In the genomic region with DNA sequence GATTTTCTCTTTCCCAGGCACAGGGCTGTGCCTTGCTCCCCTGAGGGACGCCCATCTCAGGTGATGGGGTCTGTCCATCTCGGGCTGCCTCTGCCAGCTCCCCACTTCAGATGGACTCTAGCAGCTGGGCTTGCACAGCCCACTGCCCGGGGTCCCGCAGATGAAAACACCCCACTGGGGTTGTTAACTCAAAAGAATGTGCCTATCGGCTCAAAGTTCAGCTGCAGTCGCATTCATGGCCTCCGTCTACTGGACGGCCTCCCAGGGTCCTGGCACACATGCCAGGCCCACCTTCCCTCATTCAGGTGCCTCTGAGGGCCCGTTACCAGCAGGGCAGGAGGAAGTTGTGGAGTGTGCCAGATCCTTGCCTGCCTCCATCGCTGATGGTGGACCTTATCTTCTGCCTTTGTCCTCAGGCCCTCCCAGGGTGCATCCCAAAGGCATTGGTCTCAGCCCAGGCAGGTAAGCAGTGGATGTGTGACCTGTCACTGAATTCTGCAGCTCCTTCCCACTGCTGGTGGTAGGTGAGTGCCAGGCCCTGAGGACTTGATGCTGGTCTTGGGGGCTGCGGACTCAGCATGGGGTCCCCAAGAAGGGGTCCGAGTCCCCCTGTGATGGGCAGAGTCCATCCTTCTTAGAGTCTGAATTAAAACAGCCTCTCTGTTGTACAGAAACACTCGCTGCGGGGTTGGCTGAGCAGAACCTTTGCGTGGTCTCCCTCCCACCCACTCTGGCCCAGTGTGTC, we compare ENCODE assay signal across 18 cellular contexts.
DNase-seq lines count a peak whose midpoint lies in the region; ATAC-seq and TF ChIP-seq lines count a peak whose summit lies in the region.
"Had no signal": no experiment of that assay in that cellular context is flagged by ENCODE, and none has a peak within 500 bp of the region (broad histone marks: within the 10 kb centered on the region; RNA-seq: fewer than 3 reads in every experiment).

No MANE protein-coding gene starts in this region.

- H3K4me1 Mint-ChIP-seq in endothelial cell (ENCODE audit: unreplicated experiment), result peaks cover 8% of the 10 kb centered on the region
- peaks cover 37% of the 10 kb centered on the region for H3K4me1 Mint-ChIP-seq in nephron
- H3K4me1 Mint-ChIP-seq: CD14-positive monocyte had no signal

- H3K27ac ChIP-seq in right cardiac atrium (ENCODE audit: low read length), result no peak overlapping the region
- H3K27ac ChIP-seq: 22Rv1, HL-60 had no signal

- H3K36me3 Mint-ChIP-seq in endothelial cell (ENCODE audit: low read depth, unreplicated experiment), result peaks cover 4% of the 10 kb centered on the region
- no peaks in the 10 kb centered on the region for H3K36me3 Mint-ChIP-seq in nephron (ENCODE audit: low read depth)
- H3K36me3 Mint-ChIP-seq: CD14-positive monocyte; CD8-positive, alpha-beta T cell; IgD-negative memory B cell had no signal

- intact Hi-C loops in cardiac septum (cut with DNase I), result no loop called here
- intact Hi-C loops in right cardiac atrium (cut with DNase I), result no loop called here
- intact Hi-C loops in sciatic nerve (cut with DNase I), result no loop called here

- no peaks in the 10 kb centered on the region for H3K27me3 ChIP-seq in right cardiac atrium (ENCODE audit: control insufficient read depth, insufficient read depth)

- H3K27ac Mint-ChIP-seq in endothelial cell (ENCODE audit: unreplicated experiment) (no peak overlapping the region), nephron (peak overlapping the region in 2 of 3 experiments; percentile 54 to 74)
- H3K27ac Mint-ChIP-seq: CD8-positive, alpha-beta T cell; GM23338; IgD-negative memory B cell had no signal

- no peak for ATAC-seq in right cardiac atrium
- no peak for ATAC-seq in sciatic nerve
- no peak for ATAC-seq in GM21526 (IDR thresholded peaks at IDR 0.05; ENCODE audit: low FRiP score, unreplicated experiment)
- ATAC-seq in HG03135 (IDR thresholded peaks at IDR 0.05; ENCODE audit: unreplicated experiment), result no peak
- no peak for ATAC-seq in HG03175 (IDR thresholded peaks at IDR 0.05; ENCODE audit: unreplicated experiment)
- ATAC-seq: CD8-positive, alpha-beta T cell; GM23338 had no signal

- WGBS in right cardiac atrium, result 89% methylated on average over 15 of the region's 15 CpGs

- H3K27me3 Mint-ChIP-seq in endothelial cell (ENCODE audit: unreplicated experiment) (peaks cover 7% of the 10 kb centered on the region), nephron (ENCODE audit: low read depth) (peaks cover 9% of the 10 kb centered on the region)

- H3K9me3 ChIP-seq in right cardiac atrium (ENCODE audit: control insufficient read depth, low read length), result no peaks in the 10 kb centered on the region
- H3K9me3 ChIP-seq: Caco-2 had no signal

- H3K9me3 Mint-ChIP-seq in endothelial cell (ENCODE audit: unreplicated experiment) (no peaks in the 10 kb centered on the region), nephron (peaks cover 2% of the 10 kb centered on the region)
- H3K9me3 Mint-ChIP-seq: CD8-positive, alpha-beta T cell; GM23338 had no signal

- no peaks in the 10 kb centered on the region for H3K4me1 ChIP-seq in right cardiac atrium (ENCODE audit: control insufficient read depth, insufficient read depth, low read length)
- H3K4me1 ChIP-seq: Caco-2 had no signal

- H3K4me3 ChIP-seq in right cardiac atrium (ENCODE audit: low read length), result no peak overlapping the region
- H3K4me3 ChIP-seq: GM23338 had no signal

- H3K4me3 Mint-ChIP-seq in endothelial cell (ENCODE audit: unreplicated experiment), result peak overlapping the region; percentile 31
- no peak overlapping the region for H3K4me3 Mint-ChIP-seq in nephron
- H3K4me3 Mint-ChIP-seq: CD14-positive monocyte; CD8-positive, alpha-beta T cell; GM23338; H9; IgD-negative memory B cell had no signal

- DNase-seq in cardiac septum (ENCODE audit: low spot score) (peak; percentile 56), right cardiac atrium (no peak), endothelial cell (ENCODE audit: low spot score) (no peak), sciatic nerve (ENCODE audit: low spot score) (peak; percentile 47)
- DNase-seq: DND-41, GDM1 had no signal

- TF ChIP-seq CTCF in endothelial cell (IDR thresholded peaks at IDR 0.05; ENCODE audit: unreplicated experiment) (no peak), nephron (IDR thresholded peaks at IDR 0.05; ENCODE audit: unreplicated experiment in 3 of 3) (no peak)

Comparison
In these comparisons a context has a peak if more than half of its experiments do, and no peak if none do; other contexts are left out.
1. DNase-seq: peak in cardiac septum (single experiment) and sciatic nerve (single experiment); none in right cardiac atrium (0 of 3) and endothelial cell (single experiment).